Comparison of ENCODE assay signal across 36 cellular contexts in genomic region chr5:130797303-130797702, GRCh38.
"Had no signal": no experiment of that assay in that cellular context is flagged by ENCODE, and none has a peak within 500 bp of the region (broad histone marks: within the 10 kb centered on the region; RNA-seq: fewer than 3 reads in every experiment).

No MANE protein-coding gene starts in this region.

- H2AFZ ChIP-seq: PC-9 had no signal

- H3K27me3 ChIP-seq: brain microvascular endothelial cell, cardiac muscle cell, MG63 had no signal

- H3K4me3 ChIP-seq: cardiac muscle cell, MG63, PC-9 had no signal

- H3K4me2 ChIP-seq: PC-9 had no signal

- H3K4me3 Mint-ChIP-seq: activated CD8-positive, alpha-beta T cell treated with anti-CD3 and anti-CD28 coated beads for 36 hours; activated naive CD8-positive, alpha-beta T cell treated with anti-CD3 and anti-CD28 coated beads for 36 hours; activated T-cell treated with anti-CD3 and anti-CD28 coated beads, Interleukin-2, amount 50 U/mL, for 72 hours; activated T-helper 17 cell treated with anti-CD3 and anti-CD28 coated beads, Interleukin-2, amount 50 U/mL, for 72 hours; central memory CD8-positive, alpha-beta T cell had no signal

- ATAC-seq: activated CD8-positive, alpha-beta T cell treated with anti-CD3 and anti-CD28 coated beads for 36 hours; activated T-cell treated with anti-CD3 and anti-CD28 coated beads, Interleukin-2, amount 50 U/mL, for 72 hours; activated T-helper 17 cell treated with anti-CD3 and anti-CD28 coated beads, Interleukin-2, amount 50 U/mL, for 72 hours; Right ventricle myocardium inferior; SK-N-SH treated with all-trans-retinoic acid at 6 μM for 48 hours had no signal

- H3K27ac Mint-ChIP-seq: activated CD8-positive, alpha-beta T cell treated with anti-CD3 and anti-CD28 coated beads for 36 hours; activated naive CD8-positive, alpha-beta T cell treated with anti-CD3 and anti-CD28 coated beads for 36 hours; activated T-cell treated with anti-CD3 and anti-CD28 coated beads, Interleukin-2, amount 50 U/mL, for 72 hours; activated T-helper 17 cell treated with anti-CD3 and anti-CD28 coated beads, Interleukin-2, amount 50 U/mL, for 72 hours had no signal

- FAIRE-seq: RCC 7860 had no signal

- DNase-seq: activated CD4-positive, alpha-beta T cell treated with anti-CD3 and anti-CD28 coated beads for 1 hour; activated CD4-positive, alpha-beta T cell treated with anti-CD3 and anti-CD28 coated beads for 48 hours; activated CD4-positive, alpha-beta T cell treated with anti-CD3 and anti-CD28 coated beads, Interleukin-2, amount 50 U/mL, for 4 hours; activated CD4-positive, CD25-positive, alpha-beta regulatory T cell; activated CD8-positive, alpha-beta T cell treated with anti-CD3 and anti-CD28 coated beads for 36 hours; activated effector memory CD4-positive, alpha-beta T cell treated with anti-CD3 and anti-CD28 coated beads, Interleukin-2, amount 50 U/mL, for 16 hours; activated naive CD4-positive, alpha-beta T cell; activated naive CD4-positive, alpha-beta T cell treated with anti-CD3 and anti-CD28 coated beads, Interleukin-2, amount 50 U/mL, for 16 hours; activated naive CD8-positive, alpha-beta T cell treated with anti-CD3 and anti-CD28 coated beads for 36 hours; activated T-cell treated with anti-CD3 and anti-CD28 coated beads, Interleukin-2, amount 50 U/mL, for 1 hour; activated T-cell treated with anti-CD3 and anti-CD28 coated beads, Interleukin-2, amount 50 U/mL, for 72 hours; amniotic stem cell; aorta; brain microvascular endothelial cell; Kasumi-1; MG63; NCI-H1048; NCI-H1105 treated with DMSO at 0.1 percent for 48 hours; NCI-H1436; NCI-H1694; NCI-H1930; NCI-H345; NCI-H524 treated with DMSO at 0.1 percent for 48 hours; PC-9; SIG-M5; T-helper 1 cell; T-helper 2 cell; T-helper 9 cell; WERI-Rb-1 had no signal

- H3K36me3 ChIP-seq: brain microvascular endothelial cell, cardiac muscle cell, MG63, WERI-Rb-1 had no signal

- H3K4me1 Mint-ChIP-seq: activated naive CD8-positive, alpha-beta T cell treated with anti-CD3 and anti-CD28 coated beads for 36 hours; activated T-helper 17 cell treated with anti-CD3 and anti-CD28 coated beads, Interleukin-2, amount 50 U/mL, for 72 hours; central memory CD8-positive, alpha-beta T cell had no signal

- H3K27ac ChIP-seq: brain microvascular endothelial cell, cardiac muscle cell, PC-9, RWPE1, WERI-Rb-1 had no signal
